ENCODE assay signal across 18 cellular contexts in the genomic region with DNA sequence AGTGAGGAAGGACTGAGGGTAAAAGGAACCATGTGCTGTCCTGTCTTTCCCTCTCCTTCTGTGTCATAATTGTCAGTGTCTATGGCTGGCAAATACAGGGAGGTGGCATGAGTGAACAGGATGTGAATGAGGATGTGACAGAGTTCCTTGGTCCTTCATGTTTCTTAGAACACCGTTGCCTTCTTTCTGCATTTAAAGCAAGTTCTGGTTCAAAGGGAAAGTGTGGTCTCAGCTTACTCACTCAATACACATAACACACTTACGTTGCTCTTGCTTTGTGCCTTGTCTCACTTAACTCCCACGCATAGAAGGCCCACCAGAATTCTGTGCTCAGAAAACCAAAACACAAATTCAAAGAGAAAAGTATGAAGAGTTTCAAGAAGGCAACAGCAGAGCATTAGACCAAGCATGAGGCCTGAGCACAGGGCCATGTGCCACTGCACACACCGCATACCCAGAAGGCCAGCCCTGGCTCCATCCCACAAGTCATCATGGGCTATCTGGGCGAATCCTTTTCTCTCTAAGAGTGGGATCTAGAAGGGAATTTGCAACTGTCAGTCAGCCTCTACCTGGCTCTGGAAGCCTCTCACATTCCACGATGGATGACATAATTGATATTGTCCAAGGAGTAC. TPM values are rescaled to one million over a fixed set of nuclear protein-coding genes. Genes with fewer than 3 reads are reported as not detected.
DNase-seq lines count a peak whose midpoint lies in the region; ATAC-seq and TF ChIP-seq lines count a peak whose summit lies in the region.
"Had no signal": no experiment of that assay in that cellular context is flagged by ENCODE, and none has a peak within 500 bp of the region (broad histone marks: within the 10 kb centered on the region; RNA-seq: fewer than 3 reads in every experiment).

No MANE protein-coding gene starts in this region.

- peaks cover 6 to 14% of the 10 kb centered on the region in 2 donors for H3K4me1 Mint-ChIP-seq in natural killer cell treated with Interleukin-12 subunit alpha and Interleukin-12 subunit beta and Interleukin-15 and Interleukin-18, amount 100 ng/mL, for 72 hours (ENCODE audit: low read depth in 2 of 2)
- peaks cover 0 to 3% of the 10 kb centered on the region in 2 donors for H3K4me1 Mint-ChIP-seq in natural killer cell
- peaks cover 21% of the 10 kb centered on the region for H3K4me1 Mint-ChIP-seq in activated CD8-positive, alpha-beta memory T cell treated with anti-CD3 and anti-CD28 coated beads, Interleukin-2, amount 10 ng/mL, durations not matched to agents 7 days and 5 days
- peaks cover 17% of the 10 kb centered on the region for H3K4me1 Mint-ChIP-seq in activated naive CD8-positive, alpha-beta T cell treated with anti-CD3 and anti-CD28 coated beads, Interleukin-2, amount 10 ng/mL, durations not matched to agents 7 days and 5 days
- H3K4me1 Mint-ChIP-seq in stimulated activated naive CD8-positive, alpha-beta T cell treated with anti-CD3 and anti-CD28 coated beads, Interleukin-15, Interleukin-2, amounts not matched to agents 100 ng/mL and 50 ng/mL, for 24 hours (ENCODE audit: low read depth): peaks cover 74% of the 10 kb centered on the region

- intact Hi-C loops in natural killer cell (cut with micrococcal nuclease) (no loop called here), heart left ventricle (cut with DNase I) (no loop called here)

- 83 to 86% (median 84%) methylated on average over 6 of the region's 6 CpGs for WGBS in heart left ventricle, 4 donors

- no peaks in the 10 kb centered on the region for H3K4me1 ChIP-seq in heart left ventricle
- H3K4me1 ChIP-seq: esophagus squamous epithelium, right atrium auricular region, upper lobe of right lung had no signal

- H3K27ac ChIP-seq in heart left ventricle: no peak overlapping the region
- H3K27ac ChIP-seq: esophagus squamous epithelium, ovary, right atrium auricular region, upper lobe of right lung had no signal

- no peaks in the 10 kb centered on the region for H3K36me3 ChIP-seq in heart left ventricle
- H3K36me3 ChIP-seq: esophagus squamous epithelium, ovary, right atrium auricular region, upper lobe of right lung had no signal

- TF ChIP-seq CTCF in natural killer cell (IDR thresholded peaks at IDR 0.05) (no peak), heart left ventricle (IDR thresholded peaks at IDR 0.05) (no peak)

- H3K36me3 Mint-ChIP-seq in natural killer cell treated with Interleukin-12 subunit alpha and Interleukin-12 subunit beta and Interleukin-15 and Interleukin-18, amount 100 ng/mL, for 72 hours: no peaks in the 10 kb centered on the region
- H3K36me3 Mint-ChIP-seq in natural killer cell: no peaks in the 10 kb centered on the region
- H3K36me3 Mint-ChIP-seq in activated CD8-positive, alpha-beta memory T cell treated with anti-CD3 and anti-CD28 coated beads, Interleukin-2, amount 10 ng/mL, durations not matched to agents 7 days and 5 days: peaks cover 1% of the 10 kb centered on the region
- no peaks in the 10 kb centered on the region for H3K36me3 Mint-ChIP-seq in activated naive CD8-positive, alpha-beta T cell treated with anti-CD3 and anti-CD28 coated beads, Interleukin-2, amount 10 ng/mL, durations not matched to agents 7 days and 5 days
- H3K36me3 Mint-ChIP-seq in stimulated activated naive CD8-positive, alpha-beta T cell treated with anti-CD3 and anti-CD28 coated beads, Interleukin-15, Interleukin-2, amounts not matched to agents 100 ng/mL and 50 ng/mL, for 24 hours (ENCODE audit: low read depth): no peaks in the 10 kb centered on the region

- ATAC-seq in natural killer cell treated with Interleukin-12 subunit alpha and Interleukin-12 subunit beta and Interleukin-15 and Interleukin-18, amount 100 ng/mL, for 72 hours: peak; percentile 57 to 92
- ATAC-seq in natural killer cell: no peak
- peak; percentile 82 for ATAC-seq in activated CD8-positive, alpha-beta memory T cell treated with anti-CD3 and anti-CD28 coated beads, Interleukin-2, amount 10 ng/mL, durations not matched to agents 7 days and 5 days
- peak; percentile 84 for ATAC-seq in activated naive CD8-positive, alpha-beta T cell treated with anti-CD3 and anti-CD28 coated beads, Interleukin-2, amount 10 ng/mL, durations not matched to agents 7 days and 5 days (ENCODE audit: low read depth)
- no peak for ATAC-seq in heart left ventricle
- ATAC-seq: effector memory CD8-positive, alpha-beta T cell; Right ventricle myocardium inferior; upper lobe of right lung had no signal

- no peak overlapping the region for H3K4me3 Mint-ChIP-seq in natural killer cell treated with Interleukin-12 subunit alpha and Interleukin-12 subunit beta and Interleukin-15 and Interleukin-18, amount 100 ng/mL, for 72 hours
- H3K4me3 Mint-ChIP-seq in natural killer cell: no peak overlapping the region
- H3K4me3 Mint-ChIP-seq in activated CD8-positive, alpha-beta memory T cell treated with anti-CD3 and anti-CD28 coated beads, Interleukin-2, amount 10 ng/mL, durations not matched to agents 7 days and 5 days: no peak overlapping the region
- peak overlapping the region; percentile 1 for H3K4me3 Mint-ChIP-seq in activated naive CD8-positive, alpha-beta T cell treated with anti-CD3 and anti-CD28 coated beads, Interleukin-2, amount 10 ng/mL, durations not matched to agents 7 days and 5 days
- no peak overlapping the region for H3K4me3 Mint-ChIP-seq in stimulated activated naive CD8-positive, alpha-beta T cell treated with anti-CD3 and anti-CD28 coated beads, Interleukin-15, Interleukin-2, amounts not matched to agents 100 ng/mL and 50 ng/mL, for 24 hours
- H3K4me3 Mint-ChIP-seq: effector memory CD8-positive, alpha-beta T cell had no signal

- no peak for TF ChIP-seq POLR2A in heart left ventricle (IDR thresholded peaks at IDR 0.05)

- peaks cover 0 to 20% (median 6%) of the 10 kb centered on the region in 9 donors for H3K27me3 ChIP-seq in heart left ventricle
- H3K27me3 ChIP-seq: ovary, right atrium auricular region, upper lobe of right lung had no signal

- H3K27ac Mint-ChIP-seq in natural killer cell treated with Interleukin-12 subunit alpha and Interleukin-12 subunit beta and Interleukin-15 and Interleukin-18, amount 100 ng/mL, for 72 hours: peak overlapping the region in 1 of 2 donors; percentile 37
- H3K27ac Mint-ChIP-seq in natural killer cell: no peak overlapping the region
- H3K27ac Mint-ChIP-seq in activated CD8-positive, alpha-beta memory T cell treated with anti-CD3 and anti-CD28 coated beads, Interleukin-2, amount 10 ng/mL, durations not matched to agents 7 days and 5 days: peak overlapping the region; percentile 45
- peak overlapping the region; percentile 22 for H3K27ac Mint-ChIP-seq in activated naive CD8-positive, alpha-beta T cell treated with anti-CD3 and anti-CD28 coated beads, Interleukin-2, amount 10 ng/mL, durations not matched to agents 7 days and 5 days
- H3K27ac Mint-ChIP-seq in stimulated activated naive CD8-positive, alpha-beta T cell treated with anti-CD3 and anti-CD28 coated beads, Interleukin-15, Interleukin-2, amounts not matched to agents 100 ng/mL and 50 ng/mL, for 24 hours: peak overlapping the region; percentile 94
- H3K27ac Mint-ChIP-seq: effector memory CD8-positive, alpha-beta T cell had no signal

- peaks cover 35% of the 10 kb centered on the region in 2 donors for H3K27me3 Mint-ChIP-seq in natural killer cell treated with Interleukin-12 subunit alpha and Interleukin-12 subunit beta and Interleukin-15 and Interleukin-18, amount 100 ng/mL, for 72 hours
- H3K27me3 Mint-ChIP-seq in natural killer cell (ENCODE audit: low read depth in 2 of 2): peaks cover 22 to 46% of the 10 kb centered on the region in 2 donors
- H3K27me3 Mint-ChIP-seq in activated CD8-positive, alpha-beta memory T cell treated with anti-CD3 and anti-CD28 coated beads, Interleukin-2, amount 10 ng/mL, durations not matched to agents 7 days and 5 days: peaks cover 26% of the 10 kb centered on the region
- H3K27me3 Mint-ChIP-seq in activated naive CD8-positive, alpha-beta T cell treated with anti-CD3 and anti-CD28 coated beads, Interleukin-2, amount 10 ng/mL, durations not matched to agents 7 days and 5 days: peaks cover 18% of the 10 kb centered on the region
- H3K27me3 Mint-ChIP-seq in stimulated activated naive CD8-positive, alpha-beta T cell treated with anti-CD3 and anti-CD28 coated beads, Interleukin-15, Interleukin-2, amounts not matched to agents 100 ng/mL and 50 ng/mL, for 24 hours: peaks cover 7% of the 10 kb centered on the region

- DNase-seq in natural killer cell treated with Interleukin-12 subunit alpha and Interleukin-12 subunit beta and Interleukin-15 and Interleukin-18, amount 100 ng/mL, for 72 hours (ENCODE audit: low spot score): no peak
- DNase-seq in natural killer cell (no peak), heart left ventricle (no peak), NCI-H146 treated with DMSO at 0.1 percent for 48 hours (lab: John Stamatoyannopoulos, UW; ENCODE audit: unreplicated experiment) (no peak)
- DNase-seq in activated CD8-positive, alpha-beta memory T cell treated with anti-CD3 and anti-CD28 coated beads, Interleukin-2, amount 10 ng/mL, durations not matched to agents 7 days and 5 days: peak; percentile 59
- DNase-seq in activated naive CD8-positive, alpha-beta T cell treated with anti-CD3 and anti-CD28 coated beads, Interleukin-2, amount 10 ng/mL, durations not matched to agents 7 days and 5 days: no peak
- DNase-seq: activated CD4-positive, alpha-beta T cell treated with anti-CD3 and anti-CD28 coated beads, Interleukin-2, amount 50 U/mL, for 4 hours; DMS79; effector memory CD8-positive, alpha-beta T cell; esophagus squamous epithelium; NCI-H1436 treated with DMSO at 0.1 percent for 48 hours; NCI-H2171; ovary; SW 1271; upper lobe of right lung had no signal

- H3K9me3 Mint-ChIP-seq in natural killer cell treated with Interleukin-12 subunit alpha and Interleukin-12 subunit beta and Interleukin-15 and Interleukin-18, amount 100 ng/mL, for 72 hours: no peaks in the 10 kb centered on the region
- no peaks in the 10 kb centered on the region for H3K9me3 Mint-ChIP-seq in natural killer cell
- H3K9me3 Mint-ChIP-seq in activated CD8-positive, alpha-beta memory T cell treated with anti-CD3 and anti-CD28 coated beads, Interleukin-2, amount 10 ng/mL, durations not matched to agents 7 days and 5 days (ENCODE audit: low read depth): no peaks in the 10 kb centered on the region
- H3K9me3 Mint-ChIP-seq in activated naive CD8-positive, alpha-beta T cell treated with anti-CD3 and anti-CD28 coated beads, Interleukin-2, amount 10 ng/mL, durations not matched to agents 7 days and 5 days: no peaks in the 10 kb centered on the region
- H3K9me3 Mint-ChIP-seq in stimulated activated naive CD8-positive, alpha-beta T cell treated with anti-CD3 and anti-CD28 coated beads, Interleukin-15, Interleukin-2, amounts not matched to agents 100 ng/mL and 50 ng/mL, for 24 hours: no peaks in the 10 kb centered on the region
- H3K9me3 Mint-ChIP-seq: effector memory CD8-positive, alpha-beta T cell had no signal

- CTCF ChIA-PET in activated CD8-positive, alpha-beta memory T cell treated with anti-CD3 and anti-CD28 coated beads, Interleukin-2, amount 10 ng/mL, durations not matched to agents 7 days and 5 days (lab: Charles Lee): interaction anchor here (0.8 kb wide), 1 partner anchor 11 kb away, joined by 3 read pairs; no protein-coding TSS in a partner anchor

- H3K9me3 ChIP-seq in heart left ventricle: no peaks in the 10 kb centered on the region
- H3K9me3 ChIP-seq: esophagus squamous epithelium, ovary, right atrium auricular region, upper lobe of right lung had no signal

- no peak overlapping the region for H3K4me3 ChIP-seq in heart left ventricle
- H3K4me3 ChIP-seq: esophagus squamous epithelium, ovary, right atrium auricular region, upper lobe of right lung had no signal

- POLR2A ChIA-PET in activated naive CD8-positive, alpha-beta T cell treated with anti-CD3 and anti-CD28 coated beads, Interleukin-2, amount 10 ng/mL, durations not matched to agents 7 days and 5 days (lab: Charles Lee): no interaction called here

RNA-seq across cellular contexts. Expression of gene SAYSD1, which starts 38.9 kb away (rescaled TPM):
- total RNA-seq in natural killer cell treated with Interleukin-12 subunit alpha and Interleukin-12 subunit beta and Interleukin-15 and Interleukin-18, amount 100 ng/mL, for 72 hours: 1 to 10 TPM; 3.5 to 5.2 TPM
- total RNA-seq in natural killer cell: 10 to 100 TPM; 11.3 to 13.1 (median 11.5) TPM
- total RNA-seq in activated CD8-positive, alpha-beta memory T cell treated with anti-CD3 and anti-CD28 coated beads, Interleukin-2, amount 10 ng/mL, durations not matched to agents 7 days and 5 days: 10 to 100 TPM in 1 of 2 experiments, 1 to 10 TPM in 1; 9.1 to 11.4 TPM
- total RNA-seq in activated naive CD8-positive, alpha-beta T cell treated with anti-CD3 and anti-CD28 coated beads, Interleukin-2, amount 10 ng/mL, durations not matched to agents 7 days and 5 days: 10 to 100 TPM; 13.4 to 14.2 TPM
- total RNA-seq in heart left ventricle: 10 to 100 TPM in 4 of 9 donors, 1 to 10 TPM in 5; 6.5 to 14.6 (median 9.2) TPM
- polyA plus RNA-seq in heart left ventricle: 10 to 100 TPM in 1 of 2 donors, 1 to 10 TPM in 1; 9.6 to 10.3 TPM

Comparison
In these comparisons a context has a peak if more than half of its experiments do, and no peak if none do; other contexts are left out.
1. ATAC-seq: peak in natural killer cell treated with Interleukin-12 subunit alpha and Interleukin-12 subunit beta and Interleukin-15 and Interleukin-18, amount 100 ng/mL, for 72 hours (2 of 2), activated CD8-positive, alpha-beta memory T cell treated with anti-CD3 and anti-CD28 coated beads, Interleukin-2, amount 10 ng/mL, durations not matched to agents 7 days and 5 days (single experiment) and activated naive CD8-positive, alpha-beta T cell treated with anti-CD3 and anti-CD28 coated beads, Interleukin-2, amount 10 ng/mL, durations not matched to agents 7 days and 5 days (single experiment); none in natural killer cell (0 of 3) and heart left ventricle (0 of 4).
2. H3K27ac Mint-ChIP-seq: peak in activated CD8-positive, alpha-beta memory T cell treated with anti-CD3 and anti-CD28 coated beads, Interleukin-2, amount 10 ng/mL, durations not matched to agents 7 days and 5 days (single experiment), activated naive CD8-positive, alpha-beta T cell treated with anti-CD3 and anti-CD28 coated beads, Interleukin-2, amount 10 ng/mL, durations not matched to agents 7 days and 5 days (single experiment) and stimulated activated naive CD8-positive, alpha-beta T cell treated with anti-CD3 and anti-CD28 coated beads, Interleukin-15, Interleukin-2, amounts not matched to agents 100 ng/mL and 50 ng/mL, for 24 hours (single experiment); none in natural killer cell (0 of 2).